12 cellular contexts compared by ENCODE assay signal in genomic region chr10:80477813-80478212, GRCh38. TPM values are rescaled to one million over a fixed set of nuclear protein-coding genes. Genes with fewer than 3 reads are reported as not detected.
DNase-seq lines count a peak whose midpoint lies in the region; ATAC-seq, FAIRE-seq and TF ChIP-seq lines count a peak whose summit lies in the region.
"Had no signal": no experiment of that assay in that cellular context is flagged by ENCODE, and none has a peak within 500 bp of the region (broad histone marks: within the 10 kb centered on the region; RNA-seq: fewer than 3 reads in every experiment).

No MANE protein-coding gene starts in this region.

- H3K27ac Mint-ChIP-seq in MCF 10A (ENCODE audit: low read depth, unreplicated experiment) = no peak overlapping the region
- H3K27ac Mint-ChIP-seq in activated naive CD4-positive, alpha-beta T cell treated with anti-CD3 and anti-CD28 coated beads, Interleukin-2, amount 50 U/mL, for 72 hours = peak overlapping the region; percentile 65 to 83

- CTCF ChIA-PET in MCF 10A (lab: Yijun Ruan, JAX) = interaction anchor here (1.1 to 2.1 kb wide), 5 partner anchors 8 to 32 kb away, joined by 3 to 12 read pairs (median 3); no protein-coding TSS in a partner anchor

- H3K4me1 Mint-ChIP-seq in MCF 10A (ENCODE audit: insufficient read depth, unreplicated experiment) = peaks cover 33% of the 10 kb centered on the region

- no peaks in the 10 kb centered on the region for H3K36me3 ChIP-seq in breast epithelium
- H3K36me3 ChIP-seq in upper lobe of right lung = peaks cover 6% of the 10 kb centered on the region

- DNase-seq in MCF 10A (ENCODE audit: unreplicated experiment) = peak; percentile 89
- DNase-seq in breast epithelium (ENCODE audit: low spot score in 2 of 2) = no peak
- no peak for DNase-seq in activated naive CD4-positive, alpha-beta T cell treated with anti-CD3 and anti-CD28 coated beads, Interleukin-2, amount 50 U/mL, for 72 hours (ENCODE audit: low spot score in 2 of 2)
- peak; percentile 77 for DNase-seq in foreskin melanocyte
- DNase-seq in upper lobe of right lung = no peak
- no peak for DNase-seq in GM12891 (ENCODE audit: insufficient read length, low spot score)
- no peak for DNase-seq in epidermal melanocyte (ENCODE audit: insufficient read length, low spot score)
- DNase-seq: COR-L47, NCI-H1694 treated with DMSO at 0.1 percent for 48 hours, small intestine had no signal

- no peak overlapping the region for H3K4me3 Mint-ChIP-seq in MCF 10A (ENCODE audit: unreplicated experiment)

- no peaks in the 10 kb centered on the region for H3K27me3 ChIP-seq in breast epithelium
- H3K27me3 ChIP-seq in upper lobe of right lung = no peaks in the 10 kb centered on the region

- no peak for FAIRE-seq in GM12891 (lab: Jason Lieb, UNC)
- FAIRE-seq: small intestine had no signal

- POLR2A ChIA-PET in MCF 10A (lab: Yijun Ruan, JAX) = interaction anchor here (0.8 to 1.9 kb wide), 13 partner anchors 10 to 90 kb away, joined by 3 to 8 read pairs (median 4); no protein-coding TSS in a partner anchor

- H3K9me3 ChIP-seq in breast epithelium (peaks cover 4 to 11% of the 10 kb centered on the region in 2 donors), upper lobe of right lung (no peaks in the 10 kb centered on the region)

- no peaks in the 10 kb centered on the region for H3K27me3 Mint-ChIP-seq in MCF 10A (ENCODE audit: insufficient read depth, unreplicated experiment)

- H3K36me3 Mint-ChIP-seq in MCF 10A (ENCODE audit: insufficient read depth, unreplicated experiment) = peaks cover 24% of the 10 kb centered on the region
- peaks cover 20 to 42% of the 10 kb centered on the region in 2 donors for H3K36me3 Mint-ChIP-seq in activated naive CD4-positive, alpha-beta T cell treated with anti-CD3 and anti-CD28 coated beads, Interleukin-2, amount 50 U/mL, for 72 hours

- H3K9me3 Mint-ChIP-seq in MCF 10A (ENCODE audit: unreplicated experiment) = peaks cover 13% of the 10 kb centered on the region
- H3K9me3 Mint-ChIP-seq in activated naive CD4-positive, alpha-beta T cell treated with anti-CD3 and anti-CD28 coated beads, Interleukin-2, amount 50 U/mL, for 72 hours = peaks cover 6 to 8% of the 10 kb centered on the region in 2 donors

- H3K4me3 ChIP-seq in breast epithelium = no peak overlapping the region
- H3K4me3 ChIP-seq in upper lobe of right lung = no peak overlapping the region
- H3K4me3 ChIP-seq: SK-N-MC had no signal

- no TSS peak for BruUV-seq in MCF 10A (replicated peaks; lab: Mats Ljungman, UMichigan)

- intact Hi-C loops in MCF 10A (cut with micrococcal nuclease) (no loop called here), breast epithelium (cut with DNase I; ENCODE audit: low total_unique reads) (no loop called here), upper lobe of right lung (cut with DNase I) (no loop called here)

- TF ChIP-seq CTCF in MCF 10A (IDR thresholded peaks at IDR 0.05; ENCODE audit: unreplicated experiment) (no peak), breast epithelium (IDR thresholded peaks at IDR 0.05) (no peak), upper lobe of right lung (IDR thresholded peaks at IDR 0.05) (no peak)

- peak; percentile 54 to 84 for ATAC-seq in activated naive CD4-positive, alpha-beta T cell treated with anti-CD3 and anti-CD28 coated beads, Interleukin-2, amount 50 U/mL, for 72 hours
- ATAC-seq in upper lobe of right lung = peak; percentile 34
- ATAC-seq in HG03432 (IDR thresholded peaks at IDR 0.05; ENCODE audit: unreplicated experiment) = no peak

- H3K27ac ChIP-seq in breast epithelium (no peak overlapping the region), upper lobe of right lung (no peak overlapping the region)
- H3K27ac ChIP-seq: SK-N-MC had no signal

- peaks cover 0 to 8% of the 10 kb centered on the region in 2 donors for H3K4me1 ChIP-seq in breast epithelium
- peaks cover 52% of the 10 kb centered on the region for H3K4me1 ChIP-seq in upper lobe of right lung

- TF ChIP-seq POLR2A in breast epithelium (IDR thresholded peaks at IDR 0.05) = no peak
- no peak for TF ChIP-seq POLR2A in GM12891 (IDR thresholded peaks at IDR 0.05; ENCODE audit: low read depth, low read length)

TF ChIP-seq in GM12891, 5 proteins besides CTCF, POLR2A, EP300 and RAD21:
- TF ChIP-seq SPI1 (IDR thresholded peaks at IDR 0.05; ENCODE audit: low read depth, low read length) (no peak), POLR2AphosphoS5 (IDR thresholded peaks at IDR 0.05; ENCODE audit: low read depth, low read length) (no peak), TAF1 (IDR thresholded peaks at IDR 0.05; ENCODE audit: low read depth, low read length) (no peak), POU2F2 (IDR thresholded peaks at IDR 0.05; ENCODE audit: low read depth, low read length) (no peak)

RNA-seq across cellular contexts. Expression of gene TSPAN14, which starts 23.7 kb away (rescaled TPM):
- 46.9 and 53.7 TPM in 2 replicates for total RNA-seq in MCF 10A (2022)
- total RNA-seq in breast epithelium = 10 to 100 TPM; 52.8 to 76.8 (median 74.8) TPM
- total RNA-seq in activated naive CD4-positive, alpha-beta T cell treated with anti-CD3 and anti-CD28 coated beads, Interleukin-2, amount 50 U/mL, for 72 hours = 10 to 100 TPM; 30.7 to 53.6 TPM
- 157 TPM for total RNA-seq in upper lobe of right lung
- 5.2 TPM for polyA plus RNA-seq in GM12891 (2012; ENCODE audit: low read depth, missing spikeins)

RNA-seq across cellular contexts. Expression of gene SH2D4B, which starts 59.9 kb away (rescaled TPM):
- total RNA-seq in MCF 10A (2022) (not detected in 2 replicates), breast epithelium (under 1 TPM in 2 of 3 donors, not detected in 1; 0.15 to 0.16 TPM), upper lobe of right lung (0.43 TPM)
- under 1 TPM in 1 of 2 donors, not detected in 1; 0.14 TPM for total RNA-seq in activated naive CD4-positive, alpha-beta T cell treated with anti-CD3 and anti-CD28 coated beads, Interleukin-2, amount 50 U/mL, for 72 hours
- polyA plus RNA-seq in GM12891 (2012; ENCODE audit: low read depth, missing spikeins) = not detected

Comparison
In these comparisons a context has a peak if more than half of its experiments do, and no peak if none do; other contexts are left out.
1. DNase-seq: peak in MCF 10A (single experiment) and foreskin melanocyte (single experiment); none in breast epithelium (0 of 2), activated naive CD4-positive, alpha-beta T cell treated with anti-CD3 and anti-CD28 coated beads, Interleukin-2, amount 50 U/mL, for 72 hours (0 of 2), upper lobe of right lung (single experiment), GM12891 (single experiment) and epidermal melanocyte (single experiment).